In the genomic region with DNA sequence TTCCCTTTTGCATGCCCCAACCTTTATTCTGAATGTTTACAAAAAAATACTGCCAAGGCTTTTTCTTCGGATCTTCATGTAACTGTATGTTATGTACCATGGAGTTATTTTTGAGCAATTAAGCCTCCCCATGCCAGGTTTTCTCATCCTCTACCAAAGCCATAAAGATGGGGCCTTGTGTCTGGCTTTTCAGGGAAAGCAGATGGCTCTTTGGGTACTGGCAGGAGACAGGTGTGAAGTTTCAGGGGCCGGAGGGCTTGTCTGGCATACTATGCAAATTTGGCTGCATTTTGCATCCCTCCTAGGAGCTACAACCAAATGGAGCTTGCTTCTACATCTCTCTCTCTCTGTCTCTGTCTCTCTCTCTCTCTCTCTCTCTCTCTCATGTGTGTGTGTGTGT, we compare ENCODE assay signal across 14 cellular contexts.
A peak's percentile ranks its signal among the peaks of the same experiment; 100 is the strongest.
DNase-seq lines count a peak whose midpoint lies in the region; ATAC-seq and TF ChIP-seq lines count a peak whose summit lies in the region.
"Had no signal": no experiment of that assay in that cellular context is flagged by ENCODE, and none has a peak within 500 bp of the region (broad histone marks: within the 10 kb centered on the region; RNA-seq: fewer than 3 reads in every experiment).

No MANE protein-coding gene starts in this region.

- no peak for ATAC-seq in HG03457 (IDR thresholded peaks at IDR 0.05; ENCODE audit: unreplicated experiment)
- ATAC-seq: A549 had no signal

- TF ChIP-seq CTCF in GM20000 (IDR thresholded peaks at IDR 0.05; ENCODE audit: extremely low read depth, missing control alignments) = no peak

- DNase-seq in DMS 273 (lab: John Stamatoyannopoulos, UW; ENCODE audit: unreplicated experiment) = peak; percentile 73
- peak; percentile 31 for DNase-seq in NCI-H1048 (lab: John Stamatoyannopoulos, UW)
- peak; percentile 41 for DNase-seq in NCI-H69 (lab: John Stamatoyannopoulos, UW)
- peak; percentile 53 for DNase-seq in inferior parietal cortex (ENCODE audit: extremely low spot score)
- DNase-seq in GM20000 (ENCODE audit: low spot score) = no peak
- DNase-seq in T-helper 1 cell = no peak
- no peak for DNase-seq in NCI-H510A treated with DMSO at 0.1 percent for 48 hours (lab: John Stamatoyannopoulos, UW)
- DNase-seq: DMS79, GDM1, NCI-H774, SHP77 treated with DMSO at 0.1 percent for 48 hours, T-helper 2 cell had no signal

Comparison
In these comparisons a context has a peak if more than half of its experiments do, and no peak if none do; other contexts are left out.
1. DNase-seq: peak in DMS 273 (single experiment), NCI-H1048 (single experiment), NCI-H69 (single experiment) and inferior parietal cortex (single experiment); none in GM20000 (single experiment), T-helper 1 cell (0 of 5) and NCI-H510A treated with DMSO at 0.1 percent for 48 hours (single experiment).